ENCODE assay signal across 7 cellular contexts in genomic region chr14:71324767-71325272, GRCh38. TPM values are rescaled to one million over a fixed set of nuclear protein-coding genes. Genes with fewer than 3 reads are reported as not detected.
DNase-seq lines count a peak whose midpoint lies in the region; ATAC-seq and TF ChIP-seq lines count a peak whose summit lies in the region.

No MANE protein-coding gene starts in this region.

- H3K9me3 Mint-ChIP-seq in dendritic cell treated with granulocyte-macrophage colony-stimulating factor and Interleukin-4, amounts not matched to agents 40 ng/mL and 50 ng/mL, for 4 days: no peaks in the 10 kb centered on the region

- intact Hi-C loops in dendritic cell treated with granulocyte-macrophage colony-stimulating factor and Interleukin-4, amounts not matched to agents 40 ng/mL and 50 ng/mL, for 4 days (cut with micrococcal nuclease): loop anchor here (5.0 kb wide), 1 partner anchor 427 kb away; no protein-coding TSS in a partner anchor
- intact Hi-C loops in left lung (cut with DNase I): no loop called here

- DNase-seq in SKM-1 treated with dmso at 0.1 percent for 144 hours (lab: John Stamatoyannopoulos, UW; ENCODE audit: unreplicated experiment) (peak; percentile 46), left lung (no peak), COR-L47 (lab: John Stamatoyannopoulos, UW) (no peak)
- DNase-seq in stimulated activated CD8-positive, alpha-beta memory T cell treated with anti-CD3 and anti-CD28 coated beads, Interleukin-12 subunit alpha, Interleukin-12 subunit beta, amount 100 ng/mL, for 1 hour (ENCODE audit: low read depth): peak; percentile 15

- H3K27me3 ChIP-seq in left lung: no peaks in the 10 kb centered on the region

- peaks cover 15% of the 10 kb centered on the region for H3K36me3 Mint-ChIP-seq in dendritic cell treated with granulocyte-macrophage colony-stimulating factor and Interleukin-4, amounts not matched to agents 40 ng/mL and 50 ng/mL, for 4 days (ENCODE audit: low read depth)

- peak overlapping the region; percentile 67 for H3K27ac Mint-ChIP-seq in dendritic cell treated with granulocyte-macrophage colony-stimulating factor and Interleukin-4, amounts not matched to agents 40 ng/mL and 50 ng/mL, for 4 days

- peak; percentile 44 for TF ChIP-seq POLR2A in GM19099 (IDR thresholded peaks at IDR 0.05; ENCODE audit: extremely low read depth, insufficient read length, low read depth)

- H3K27me3 Mint-ChIP-seq in dendritic cell treated with granulocyte-macrophage colony-stimulating factor and Interleukin-4, amounts not matched to agents 40 ng/mL and 50 ng/mL, for 4 days: no peaks in the 10 kb centered on the region

- ATAC-seq in GM21528 (IDR thresholded peaks at IDR 0.05; ENCODE audit: low FRiP score, unreplicated experiment) (no peak), left lung (no peak)

- peak overlapping the region in 1 of 2 donors; percentile 31 for H3K27ac ChIP-seq in left lung

- H3K4me3 Mint-ChIP-seq in dendritic cell treated with granulocyte-macrophage colony-stimulating factor and Interleukin-4, amounts not matched to agents 40 ng/mL and 50 ng/mL, for 4 days: peak overlapping the region; percentile 39

- H3K4me1 Mint-ChIP-seq in dendritic cell treated with granulocyte-macrophage colony-stimulating factor and Interleukin-4, amounts not matched to agents 40 ng/mL and 50 ng/mL, for 4 days (ENCODE audit: low read depth): peaks cover 64% of the 10 kb centered on the region

- no peak overlapping the region for H3K4me3 ChIP-seq in left lung

- peaks cover 11 to 52% of the 10 kb centered on the region in 2 donors for H3K4me1 ChIP-seq in left lung

- no peak for TF ChIP-seq CTCF in left lung (IDR thresholded peaks at IDR 0.05)

- H3K36me3 ChIP-seq in left lung: no peaks in the 10 kb centered on the region

- no peaks in the 10 kb centered on the region for H3K9me3 ChIP-seq in left lung

RNA-seq across cellular contexts. Expression of gene SIPA1L1, which starts 4.5 kb away (rescaled TPM):
- 10 to 100 TPM; 42.0 to 45.6 TPM for total RNA-seq in left lung

Comparison
In these comparisons a context has a peak if more than half of its experiments do, and no peak if none do; other contexts are left out.
1. DNase-seq: peak in SKM-1 treated with dmso at 0.1 percent for 144 hours (single experiment) and stimulated activated CD8-positive, alpha-beta memory T cell treated with anti-CD3 and anti-CD28 coated beads, Interleukin-12 subunit alpha, Interleukin-12 subunit beta, amount 100 ng/mL, for 1 hour (single experiment); none in left lung (0 of 2) and COR-L47 (single experiment).